Comparison of ENCODE assay signal across 15 cellular contexts in the genomic region with DNA sequence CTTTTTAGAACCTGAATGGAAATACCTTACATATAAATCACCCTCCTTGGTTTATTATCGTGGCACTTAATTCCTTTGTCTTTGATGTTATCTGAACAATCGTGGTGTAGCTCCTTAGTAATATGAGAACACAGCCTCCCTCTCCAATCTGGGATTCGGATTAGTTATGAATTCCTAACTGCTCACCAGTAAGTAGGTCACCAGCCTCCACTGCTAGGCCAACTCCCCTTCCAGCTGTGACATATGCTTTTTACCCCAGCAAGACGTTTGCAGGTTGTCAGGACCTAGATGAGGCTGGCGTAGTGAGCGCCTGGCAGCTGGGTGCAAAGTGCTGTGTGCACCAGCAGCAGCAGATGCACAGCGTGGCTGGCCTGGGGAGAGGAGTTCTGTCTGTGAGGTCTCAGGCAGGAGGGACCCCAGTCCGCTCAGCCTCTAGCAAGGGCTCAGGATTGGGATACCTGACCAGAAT. TPM values are rescaled to one million over a fixed set of nuclear protein-coding genes. Genes with fewer than 3 reads are reported as not detected.
A peak's percentile ranks its signal among the peaks of the same experiment; 100 is the strongest.
DNase-seq lines count a peak whose midpoint lies in the region; ATAC-seq and TF ChIP-seq lines count a peak whose summit lies in the region.
"Had no signal": no experiment of that assay in that cellular context is flagged by ENCODE, and none has a peak within 500 bp of the region (broad histone marks: within the 10 kb centered on the region; RNA-seq: fewer than 3 reads in every experiment).

No MANE protein-coding gene starts in this region.

- ATAC-seq in foreskin keratinocyte: peak; percentile 84
- ATAC-seq: activated T-helper 17 cell treated with anti-CD3 and anti-CD28 coated beads, Interleukin-2, amount 50 U/mL, for 72 hours; pancreas; stimulated activated memory B cell treated with anti-CD40 and anti-IgM and Interleukin-4, amounts not matched to agents 10 μg/mL and 1 μg/mL and 100 μg/mL, for 72 hours had no signal

- no peaks in the 10 kb centered on the region for H3K4me1 ChIP-seq in foreskin keratinocyte
- H3K4me1 ChIP-seq: pancreas had no signal

- no peak for TF ChIP-seq CTCF in HFF-Myc (IDR thresholded peaks at IDR 0.05; ENCODE audit: low read depth, low read length, missing control alignments)
- no peak for TF ChIP-seq CTCF in foreskin keratinocyte (conservative IDR thresholded peaks at IDR 0.05)

- H3K4me3 ChIP-seq in HFF-Myc (replicated peaks; ENCODE audit: low read depth, low read length): no peak overlapping the region
- H3K4me3 ChIP-seq: MG63, pancreas had no signal

- no peak overlapping the region for H3K27ac ChIP-seq in foreskin keratinocyte
- H3K27ac ChIP-seq: pancreas had no signal

- H3K27me3 ChIP-seq in foreskin keratinocyte: no peaks in the 10 kb centered on the region
- H3K27me3 ChIP-seq: MG63, pancreas had no signal

- DNase-seq in AG08395 (ENCODE audit: low spot score) (peak; percentile 41), HFF-Myc (ENCODE audit: extremely low read depth, low read depth) (peak; percentile 53), SK-N-DZ (ENCODE audit: low spot score) (peak; percentile 83), foreskin keratinocyte (peak; percentile 68 to 86), NCI-H1436 (lab: John Stamatoyannopoulos, UW) (no peak), NK-92 (lab: John Stamatoyannopoulos, UW; ENCODE audit: unreplicated experiment) (no peak), NCI-H2029 treated with DMSO at 0.1 percent for 48 hours (lab: John Stamatoyannopoulos, UW) (no peak), DMS79 (lab: John Stamatoyannopoulos, UW) (no peak)
- DNase-seq: activated CD4-positive, alpha-beta T cell treated with anti-CD3 and anti-CD28 coated beads, Interleukin-2, amount 10 ng/mL, durations not matched to agents 24 days and 14 days; MG63; NCI-H526; pancreas; stimulated activated CD4-positive, alpha-beta T cell treated with anti-CD3 and anti-CD28 coated beads, Interleukin-2, amount 100 ng/mL, for 24 hours had no signal

RNA-seq across cellular contexts. Expression of gene NTPCR, which starts 38.2 kb away (rescaled TPM):
- polyA plus RNA-seq in SK-N-DZ (2014; cell fraction: cytosol; rRNA removed): 54.2 and 68.1 TPM in 2 replicates
- polyA plus RNA-seq in SK-N-DZ (2014; cell fraction: nucleus; rRNA removed): 34.2 and 38.7 TPM in 2 replicates
- 36.3 and 48.3 TPM in 2 replicates for total RNA-seq in foreskin keratinocyte
- 48.7 and 64.2 TPM in 2 replicates for polyA plus RNA-seq in foreskin keratinocyte

Comparison
In these comparisons a context has a peak if more than half of its experiments do, and no peak if none do; other contexts are left out.
1. DNase-seq: peak in AG08395 (single experiment), HFF-Myc (single experiment), SK-N-DZ (single experiment) and foreskin keratinocyte (2 of 2); none in NCI-H1436 (single experiment), NK-92 (single experiment), NCI-H2029 treated with DMSO at 0.1 percent for 48 hours (single experiment) and DMS79 (single experiment).